Comparison of ENCODE assay signal across 16 cellular contexts in the genomic region with DNA sequence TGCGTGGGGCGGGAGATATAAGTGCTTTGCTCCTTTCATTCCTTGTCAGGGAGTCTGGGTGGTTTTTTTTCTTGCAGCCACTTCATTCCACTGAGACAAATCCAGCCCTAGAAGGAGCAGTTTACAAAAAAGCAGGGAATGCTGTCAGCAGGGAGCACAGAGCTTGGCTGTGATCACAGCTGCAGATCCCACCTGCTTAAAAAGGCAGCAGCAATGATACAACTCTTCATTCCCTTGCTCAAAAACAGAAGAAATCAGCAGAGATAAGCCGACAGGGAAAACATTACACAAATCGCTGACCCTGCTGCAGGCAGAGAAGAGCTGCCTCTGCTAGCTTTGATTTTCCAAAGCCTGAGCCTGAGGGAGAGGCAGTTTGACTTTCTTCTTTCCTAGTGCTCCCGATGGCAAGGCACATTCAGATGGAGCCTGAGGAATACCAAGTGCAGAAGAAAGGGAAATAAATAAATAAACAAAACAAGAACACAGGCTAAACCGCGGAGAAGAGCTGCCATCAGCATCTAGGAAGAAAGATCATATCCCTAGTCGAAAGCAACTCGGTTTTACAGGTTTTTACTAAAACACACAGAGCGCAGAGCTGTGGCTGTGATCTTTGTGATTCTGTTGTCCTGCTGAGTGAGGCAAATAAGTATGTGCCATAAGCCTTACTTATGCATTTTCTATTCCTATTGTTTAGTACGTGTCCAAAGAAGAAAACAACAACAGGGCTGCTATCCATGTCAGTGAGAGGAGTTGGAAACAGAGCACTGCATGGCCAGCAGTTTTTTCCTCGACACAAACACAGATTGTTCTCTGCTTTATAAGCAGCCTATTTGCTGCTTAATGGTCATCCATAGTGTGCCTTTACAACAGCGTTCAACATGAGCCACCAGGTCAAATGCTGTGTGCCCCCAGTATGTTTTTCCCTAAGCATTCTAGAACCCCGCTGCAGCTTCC.
DNase-seq lines count a peak whose midpoint lies in the region; ATAC-seq and TF ChIP-seq lines count a peak whose summit lies in the region.
"Had no signal": no experiment of that assay in that cellular context is flagged by ENCODE, and none has a peak within 500 bp of the region (broad histone marks: within the 10 kb centered on the region; RNA-seq: fewer than 3 reads in every experiment).

No MANE protein-coding gene starts in this region.

- TF ChIP-seq EP300 in SK-N-SH (IDR thresholded peaks at IDR 0.05; ENCODE audit: borderline replicate concordance in 1 of 2, low read depth in 1 of 2, low read length in 1 of 2), result no peak; a peak in 1 of 4 replicates
- no peak for TF ChIP-seq EP300 in esophagus muscularis mucosa (IDR thresholded peaks at IDR 0.05)

- H3K9ac ChIP-seq in SK-N-SH, result no peak overlapping the region

- no peak for DNase-seq in SK-N-SH
- peak in 3 of 10 donors; percentile 7 to 25 (median 9) for DNase-seq in dorsolateral prefrontal cortex
- DNase-seq in T-cell, result no peak
- no peak for DNase-seq in activated CD4-positive, alpha-beta T cell treated with anti-CD3 and anti-CD28 coated beads for 1 hour
- no peak for DNase-seq in esophagus muscularis mucosa (ENCODE audit: extremely low spot score)
- DNase-seq: ACHN; activated CD8-positive, alpha-beta memory T cell treated with anti-CD3 and anti-CD28 coated beads, Interleukin-2, amount 10 ng/mL, durations not matched to agents 7 days and 5 days; CD4-positive, alpha-beta T cell; naive thymus-derived CD4-positive, alpha-beta T cell; SHP77; stimulated activated naive CD4-positive, alpha-beta T cell treated with Interleukin-2 at 50 U/mL for 16 hours; T-helper 17 cell had no signal

- H3K27me3 ChIP-seq in SK-N-SH (ENCODE audit: insufficient read depth) (no peaks in the 10 kb centered on the region), dorsolateral prefrontal cortex (no peaks in the 10 kb centered on the region), esophagus muscularis mucosa (no peaks in the 10 kb centered on the region)

- no peaks in the 10 kb centered on the region for H3F3A ChIP-seq in SK-N-SH (replicated peaks; ENCODE audit: insufficient read depth)

- peaks cover 7 to 16% (median 12%) of the 10 kb centered on the region in 3 donors for H3K4me1 Mint-ChIP-seq in T-cell

- no peak overlapping the region for H3K4me3 Mint-ChIP-seq in T-cell
- H3K4me3 Mint-ChIP-seq: activated CD8-positive, alpha-beta memory T cell treated with anti-CD3 and anti-CD28 coated beads, Interleukin-2, amount 10 ng/mL, durations not matched to agents 7 days and 5 days; CD4-positive, alpha-beta T cell; naive thymus-derived CD4-positive, alpha-beta T cell; T-helper 17 cell had no signal

- TF ChIP-seq CTCF in SK-N-SH (IDR thresholded peaks at IDR 0.05), result no peak
- TF ChIP-seq CTCF in dorsolateral prefrontal cortex (IDR thresholded peaks at IDR 0.05 in 54 of 56, conservative IDR thresholded peaks at IDR 0.05 in 2 of 56; ENCODE audit: low read depth in 1 of 56, partially characterized antibody in 56 of 56), result peak in 3 of 56 donors; percentile 13 to 34 (median 20)
- no peak for TF ChIP-seq CTCF in esophagus muscularis mucosa (IDR thresholded peaks at IDR 0.05)

- POLR2A ChIA-PET in SK-N-SH (lab: Yijun Ruan, JAX) (interaction anchor here (0.8 to 1.4 kb wide), 2 partner anchors 28 to 29 kb away, joined by 3 to 5 read pairs; no protein-coding TSS in a partner anchor), T-cell (lab: Charles Lee) (no interaction called here)

- TF ChIP-seq POLR2A in esophagus muscularis mucosa (IDR thresholded peaks at IDR 0.05; ENCODE audit: low read depth), result no peak

- no peak for TF ChIP-seq RAD21 in SK-N-SH (IDR thresholded peaks at IDR 0.05; ENCODE audit: low read length)

- CTCF ChIA-PET in SK-N-SH (lab: Yijun Ruan, JAX), result interaction anchor here (1.3 to 3.0 kb wide), 4 partner anchors 51 to 102 kb away, joined by 3 to 23 read pairs (median 5); no protein-coding TSS in a partner anchor
- CTCF ChIA-PET in T-cell (lab: Charles Lee), result no interaction called here

- WGBS in SK-N-SH (ENCODE audit: low lambda C conversion rate), result 82% methylated on average over 14 of the region's 14 CpGs
- 42 to 47% methylated on average over 8 to 9 of the region's 14 CpGs for WGBS in mesodermal cell (ENCODE audit: insufficient coverage in 2 of 2), 2 experiments
- WGBS in esophagus muscularis mucosa, result 55% methylated on average over 14 of the region's 14 CpGs

- no peak overlapping the region for H2AFZ ChIP-seq in SK-N-SH (ENCODE audit: low read depth)

- H3K27ac ChIP-seq in SK-N-SH (ENCODE audit: low read depth in 2 of 2, low read length in 1 of 2) (peak overlapping the region in 1 of 2 experiments; percentile 98; a peak in 2 of 4 replicates), dorsolateral prefrontal cortex (peak overlapping the region in 58 of 59 donors; percentile 4 to 87 (median 70)), mesodermal cell (ENCODE audit: low read depth, low read length, severe bottlenecking) (peak overlapping the region; percentile 3), esophagus muscularis mucosa (replicated peaks in 1 of 4) (no peak overlapping the region)

- no peak overlapping the region for H3K4me2 ChIP-seq in SK-N-SH

- ATAC-seq in SK-N-SH treated with all-trans-retinoic acid at 6 μM for 48 hours (no peak), T-cell (replicated peaks in 1 of 4) (no peak), GM21717 (IDR thresholded peaks at IDR 0.05; ENCODE audit: unreplicated experiment) (no peak)
- ATAC-seq: activated CD4-positive, CD25-positive, alpha-beta regulatory T cell treated with anti-CD3 and anti-CD28 coated beads, Interleukin-2, amount 50 U/mL, for 24 hours; activated CD8-positive, alpha-beta memory T cell treated with anti-CD3 and anti-CD28 coated beads, Interleukin-2, amount 10 ng/mL, durations not matched to agents 7 days and 5 days; naive thymus-derived CD4-positive, alpha-beta T cell; T-helper 17 cell had no signal

- H3K27ac Mint-ChIP-seq in T-cell, result no peak overlapping the region
- H3K27ac Mint-ChIP-seq: activated CD8-positive, alpha-beta memory T cell treated with anti-CD3 and anti-CD28 coated beads, Interleukin-2, amount 10 ng/mL, durations not matched to agents 7 days and 5 days; CD4-positive, alpha-beta T cell; naive thymus-derived CD4-positive, alpha-beta T cell; T-helper 17 cell had no signal

- no peaks in the 10 kb centered on the region for H3K9me2 ChIP-seq in SK-N-SH

- H4K20me1 ChIP-seq in SK-N-SH (ENCODE audit: insufficient read depth), result no peaks in the 10 kb centered on the region

- H3K9me3 ChIP-seq in SK-N-SH, result no peaks in the 10 kb centered on the region
- no peaks in the 10 kb centered on the region for H3K9me3 ChIP-seq in mesodermal cell (ENCODE audit: control insufficient read depth, low read length)
- H3K9me3 ChIP-seq in esophagus muscularis mucosa, result no peaks in the 10 kb centered on the region

- H3K27me3 Mint-ChIP-seq in T-cell, result no peaks in the 10 kb centered on the region
- H3K27me3 Mint-ChIP-seq: activated CD8-positive, alpha-beta memory T cell treated with anti-CD3 and anti-CD28 coated beads, Interleukin-2, amount 10 ng/mL, durations not matched to agents 7 days and 5 days; CD4-positive, alpha-beta T cell; naive thymus-derived CD4-positive, alpha-beta T cell; T-helper 17 cell had no signal

- H3K4me3 ChIP-seq in SK-N-SH (ENCODE audit: low read depth in 2 of 2, low read length in 1 of 2), result no peak overlapping the region
- H3K4me3 ChIP-seq in dorsolateral prefrontal cortex, result peak overlapping the region in 44 of 59 donors; percentile 5 to 58 (median 28)
- H3K4me3 ChIP-seq in mesodermal cell (ENCODE audit: extremely low read depth, insufficient read depth, low read length, poor library complexity, severe bottlenecking), result no peak overlapping the region
- H3K4me3 ChIP-seq in esophagus muscularis mucosa, result no peak overlapping the region

- H3K36me3 Mint-ChIP-seq in T-cell, result peaks cover 54% of the 10 kb centered on the region

- H3K9me3 Mint-ChIP-seq in T-cell, result no peaks in the 10 kb centered on the region
- H3K9me3 Mint-ChIP-seq: CD4-positive, alpha-beta T cell; naive thymus-derived CD4-positive, alpha-beta T cell had no signal

- intact Hi-C loops in dorsolateral prefrontal cortex (cut with DNase I) (loop anchor here in 1 of 2 donors (5.0 kb wide), 2 partner anchors 49 to 101 kb away; no protein-coding TSS in a partner anchor), esophagus muscularis mucosa (cut with DNase I) (no loop called here)

- H3K4me1 ChIP-seq in SK-N-SH (ENCODE audit: control insufficient read depth in 1 of 2, insufficient read depth in 2 of 2, low read depth in 1 of 2, low read length in 1 of 2) (peaks cover 0 to 46% of the 10 kb centered on the region in 2 experiments; a peak in 2 of 4 replicates), mesodermal cell (ENCODE audit: control insufficient read depth, insufficient read depth, low read length, poor library complexity, severe bottlenecking) (peaks cover 11% of the 10 kb centered on the region), esophagus muscularis mucosa (peaks cover 7 to 31% (median 25%) of the 10 kb centered on the region in 4 donors)

- H3K79me2 ChIP-seq in SK-N-SH (ENCODE audit: insufficient read depth), result no peaks in the 10 kb centered on the region

- H3K36me3 ChIP-seq in SK-N-SH (replicated peaks in 1 of 2; ENCODE audit: control insufficient read depth in 1 of 2, insufficient read depth in 2 of 2, low read length in 1 of 2) (peaks cover 10 to 23% of the 10 kb centered on the region in 2 experiments), mesodermal cell (ENCODE audit: control insufficient read depth, insufficient read depth, low read length) (peaks cover 4% of the 10 kb centered on the region), esophagus muscularis mucosa (peaks cover 0 to 7% (median 2%) of the 10 kb centered on the region in 4 donors)

TF ChIP-seq in SK-N-SH treated with all-trans-retinoic acid at 6 μM for 48 hours, 23 proteins besides CTCF, POLR2A, EP300 and RAD21 (continues in another document):
- TF ChIP-seq, protein P1, sequence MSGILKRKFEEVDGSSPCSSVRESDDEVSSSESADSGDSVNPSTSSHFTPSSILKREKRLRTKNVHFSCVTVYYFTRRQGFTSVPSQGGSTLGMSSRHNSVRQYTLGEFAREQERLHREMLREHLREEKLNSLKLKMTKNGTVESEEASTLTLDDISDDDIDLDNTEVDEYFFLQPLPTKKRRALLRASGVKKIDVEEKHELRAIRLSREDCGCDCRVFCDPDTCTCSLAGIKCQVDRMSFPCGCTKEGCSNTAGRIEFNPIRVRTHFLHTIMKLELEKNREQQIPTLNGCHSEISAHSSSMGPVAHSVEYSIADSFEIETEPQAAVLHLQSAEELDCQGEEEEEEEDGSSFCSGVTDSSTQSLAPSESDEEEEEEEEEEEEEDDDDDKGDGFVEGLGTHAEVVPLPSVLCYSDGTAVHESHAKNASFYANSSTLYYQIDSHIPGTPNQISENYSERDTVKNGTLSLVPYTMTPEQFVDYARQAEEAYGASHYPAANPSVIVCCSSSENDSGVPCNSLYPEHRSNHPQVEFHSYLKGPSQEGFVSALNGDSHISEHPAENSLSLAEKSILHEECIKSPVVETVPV (CRISPR knock-in tag; IDR thresholded peaks at IDR 0.05), result no peak
- TF ChIP-seq ZC3H10 (CRISPR knock-in tag; IDR thresholded peaks at IDR 0.05), result no peak

Comparison
In these comparisons a context has a peak if more than half of its experiments do, and no peak if none do; other contexts are left out.
1. H3K27ac ChIP-seq: peak in dorsolateral prefrontal cortex (58 of 59) and mesodermal cell (single experiment); none in esophagus muscularis mucosa (0 of 4).
2. H3K4me3 ChIP-seq: peak in dorsolateral prefrontal cortex (44 of 59); none in SK-N-SH (0 of 2), mesodermal cell (single experiment) and esophagus muscularis mucosa (0 of 4).